Comparison of ENCODE assay signal across 9 cellular contexts in the genomic region with DNA sequence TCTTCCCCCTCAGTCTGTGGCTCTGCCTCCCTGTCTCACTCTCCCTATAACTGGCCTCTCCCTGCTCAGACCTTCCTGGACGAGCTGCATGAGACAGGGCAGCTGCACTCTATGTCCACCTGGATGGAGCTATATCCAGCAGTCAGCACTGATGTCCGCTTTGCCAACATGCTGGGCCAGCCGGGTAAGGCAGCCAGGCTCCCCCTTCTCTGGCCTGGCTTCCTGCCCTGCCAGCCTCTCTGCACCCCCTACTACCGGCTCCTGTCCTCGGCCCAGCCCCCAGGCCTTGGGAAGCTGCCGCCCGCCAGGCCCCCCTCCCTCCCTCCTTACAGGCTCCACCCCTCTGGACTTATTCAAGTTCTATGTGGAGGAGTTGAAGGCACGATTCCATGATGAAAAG. TPM values are rescaled to one million over a fixed set of nuclear protein-coding genes. Genes with fewer than 3 reads are reported as not detected.
DNase-seq lines count a peak whose midpoint lies in the region; ATAC-seq, FAIRE-seq and TF ChIP-seq lines count a peak whose summit lies in the region.
"Had no signal": no experiment of that assay in that cellular context is flagged by ENCODE, and none has a peak within 500 bp of the region (broad histone marks: within the 10 kb centered on the region; RNA-seq: fewer than 3 reads in every experiment).

No MANE protein-coding gene starts in this region.

- peaks cover 3 to 13% of the 10 kb centered on the region in 2 experiments; a peak in 3 of 5 replicates for H3K4me1 ChIP-seq in K562 (replicated peaks in 1 of 2; ENCODE audit: control insufficient read depth in 2 of 2, insufficient read depth in 2 of 2, low read length in 2 of 2)
- H3K4me1 ChIP-seq in body of pancreas, result no peaks in the 10 kb centered on the region
- H3K4me1 ChIP-seq in MM.1S (ENCODE audit: low read length), result no peaks in the 10 kb centered on the region

- no peak overlapping the region for H3K27ac ChIP-seq in K562 (ENCODE audit: extremely low read depth, low read depth, low read length)
- no peak overlapping the region for H3K27ac ChIP-seq in body of pancreas
- no peak overlapping the region for H3K27ac ChIP-seq in MM.1S (ENCODE audit: low read length)

- H3K9ac ChIP-seq in K562 (ENCODE audit: insufficient read depth in 1 of 2, low read depth in 2 of 2, low read length in 2 of 2) (no peak overlapping the region), MM.1S (ENCODE audit: low read length) (no peak overlapping the region)

- H3K4me2 ChIP-seq in K562 (ENCODE audit: insufficient read depth, low read length) (no peak overlapping the region), MM.1S (ENCODE audit: low read depth, low read length) (no peak overlapping the region)

- H3K27me3 ChIP-seq in K562 (ENCODE audit: control insufficient read depth in 2 of 2, insufficient read depth in 2 of 2, low read length in 2 of 2) (no peaks in the 10 kb centered on the region), body of pancreas (no peaks in the 10 kb centered on the region), MM.1S (replicated peaks; ENCODE audit: insufficient read depth, low read length) (no peaks in the 10 kb centered on the region)
- H3K27me3 ChIP-seq: gastrocnemius medialis had no signal

- intact Hi-C loops in K562 (cut with micrococcal nuclease) (loop anchor here (2.0 kb wide), 1 partner anchor 69 kb away; a partner anchor contains a TSS), body of pancreas (cut with DNase I) (no loop called here)

- no peak for FAIRE-seq in K562 (lab: Jason Lieb, UNC)

- TF ChIP-seq POLR2A in K562 (conservative IDR thresholded peaks at IDR 0.05), result no peak
- no peak for TF ChIP-seq POLR2A in body of pancreas (IDR thresholded peaks at IDR 0.05)

- peak; percentile 10; the same call in 2 of the 3 replicates for ATAC-seq in K562
- no peak for ATAC-seq in body of pancreas

- H3K9me3 ChIP-seq in K562 (replicated peaks; ENCODE audit: control insufficient read depth, insufficient read depth, low read depth, low read length), result no peaks in the 10 kb centered on the region
- no peaks in the 10 kb centered on the region for H3K9me3 ChIP-seq in body of pancreas
- no peaks in the 10 kb centered on the region for H3K9me3 ChIP-seq in MM.1S (replicated peaks; ENCODE audit: insufficient read depth, low read length)
- H3K9me3 ChIP-seq: gastrocnemius medialis had no signal

- H3F3A ChIP-seq in MM.1S (ENCODE audit: insufficient read depth, low read length), result no peaks in the 10 kb centered on the region

- no peak for TF ChIP-seq EP300 in K562 (IDR thresholded peaks at IDR 0.05; ENCODE audit: low read length)

- H3K9me3 Mint-ChIP-seq in activated naive CD4-positive, alpha-beta T cell treated with anti-CD3 and anti-CD28 coated beads, Interleukin-2, amount 10 ng/mL, durations not matched to agents 7 days and 5 days, result no peaks in the 10 kb centered on the region
- H3K9me3 Mint-ChIP-seq in type B pancreatic cell, result no peaks in the 10 kb centered on the region

- H3K4me3 ChIP-seq in K562 (no peak overlapping the region), body of pancreas (no peak overlapping the region), MM.1S (ENCODE audit: low read length) (no peak overlapping the region)
- H3K4me3 ChIP-seq: gastrocnemius medialis had no signal

- DNase-seq in activated naive CD4-positive, alpha-beta T cell treated with anti-CD3 and anti-CD28 coated beads, Interleukin-2, amount 10 ng/mL, durations not matched to agents 7 days and 5 days, result peak; percentile 14
- no peak for DNase-seq in activated naive CD4-positive, alpha-beta T cell (lab: John Stamatoyannopoulos, UW)
- DNase-seq in K562 (ENCODE audit: extremely low read depth in 1 of 4, low spot score in 3 of 4), result peak in 1 of 4 experiments; percentile 29
- DNase-seq in islet precursor cell, result peak; percentile 64
- no peak for DNase-seq in type B pancreatic cell (ENCODE audit: extremely low spot score, unreplicated experiment)
- DNase-seq in SHP77 treated with DMSO at 0.1 percent for 48 hours (lab: John Stamatoyannopoulos, UW), result no peak
- DNase-seq in body of pancreas, result no peak
- DNase-seq in MM.1S, result no peak

- H4K20me1 ChIP-seq in K562 (replicated peaks; ENCODE audit: control insufficient read depth, insufficient read depth, low read length), result no peaks in the 10 kb centered on the region
- H4K20me1 ChIP-seq in MM.1S (ENCODE audit: insufficient read depth, low read length), result no peaks in the 10 kb centered on the region

- no peak for TF ChIP-seq RAD21 in K562 (CRISPR knock-in tag; conservative IDR thresholded peaks at IDR 0.05 in 1 of 2, IDR thresholded peaks at IDR 0.05 in 1 of 2)

- no peaks in the 10 kb centered on the region for H3K79me2 ChIP-seq in K562 (ENCODE audit: control insufficient read depth, insufficient read depth, low read length)
- H3K79me2 ChIP-seq in MM.1S (ENCODE audit: low read length), result no peaks in the 10 kb centered on the region

- H2AFZ ChIP-seq in K562 (ENCODE audit: low read depth, low read length) (peak overlapping the region; percentile 82), MM.1S (ENCODE audit: low read length) (no peak overlapping the region)

- TF ChIP-seq CTCF in K562 (IDR thresholded peaks at IDR 0.05 in 2 of 3, conservative IDR thresholded peaks at IDR 0.05 in 1 of 3; ENCODE audit: insufficient read depth in 2 of 3, low read depth in 1 of 3, low read length in 3 of 3) (no peak), type B pancreatic cell (conservative IDR thresholded peaks at IDR 0.05) (no peak), body of pancreas (IDR thresholded peaks at IDR 0.05) (no peak), MM.1S (IDR thresholded peaks at IDR 0.05; ENCODE audit: low read length) (no peak)

- no peaks in the 10 kb centered on the region for H3K36me3 ChIP-seq in K562 (ENCODE audit: control insufficient read depth, insufficient read depth, low read length)
- H3K36me3 ChIP-seq in body of pancreas (replicated peaks in 1 of 2; ENCODE audit: insufficient read depth in 1 of 2, low read depth in 2 of 2), result peaks cover 0 to 8% of the 10 kb centered on the region in 2 donors
- H3K36me3 ChIP-seq in MM.1S (replicated peaks; ENCODE audit: insufficient read depth, low read length), result no peaks in the 10 kb centered on the region

- no TSS peak for BruUV-seq in K562 (replicated peaks; lab: Mats Ljungman, UMichigan)

- no peaks in the 10 kb centered on the region for H3K9me1 ChIP-seq in K562 (ENCODE audit: control insufficient read depth, insufficient read depth, low read length)

- in situ Hi-C loops in K562 (cut with MboI), result no loop called here

- H3K4me1 Mint-ChIP-seq in activated naive CD4-positive, alpha-beta T cell treated with anti-CD3 and anti-CD28 coated beads, Interleukin-2, amount 10 ng/mL, durations not matched to agents 7 days and 5 days, result peaks cover 7% of the 10 kb centered on the region
- peaks cover 15% of the 10 kb centered on the region for H3K4me1 Mint-ChIP-seq in type B pancreatic cell (ENCODE audit: unreplicated experiment)

- 58% methylated on average over 5 of the region's 8 CpGs for WGBS in K562 (ENCODE audit: insufficient coverage, low coverage, missing lambda C conversion rate)
- WGBS in body of pancreas, 2 donors, result 48 to 58% methylated on average over 8 of the region's 8 CpGs

- H3K27ac Mint-ChIP-seq in activated naive CD4-positive, alpha-beta T cell treated with anti-CD3 and anti-CD28 coated beads, Interleukin-2, amount 10 ng/mL, durations not matched to agents 7 days and 5 days, result no peak overlapping the region
- H3K27ac Mint-ChIP-seq in type B pancreatic cell, result peak overlapping the region; percentile 41

- H3K27me3 Mint-ChIP-seq in activated naive CD4-positive, alpha-beta T cell treated with anti-CD3 and anti-CD28 coated beads, Interleukin-2, amount 10 ng/mL, durations not matched to agents 7 days and 5 days, result no peaks in the 10 kb centered on the region
- no peaks in the 10 kb centered on the region for H3K27me3 Mint-ChIP-seq in type B pancreatic cell

- H3K4me3 Mint-ChIP-seq in activated naive CD4-positive, alpha-beta T cell treated with anti-CD3 and anti-CD28 coated beads, Interleukin-2, amount 10 ng/mL, durations not matched to agents 7 days and 5 days, result no peak overlapping the region
- no peak overlapping the region for H3K4me3 Mint-ChIP-seq in type B pancreatic cell

- POLR2A ChIA-PET in K562 (lab: Yijun Ruan, JAX), result interaction anchor here (0.5 to 3.2 kb wide), 7 partner anchors 10 to 418 kb away, joined by 3 to 18 read pairs (median 4); a partner anchor contains a TSS

- CTCF ChIA-PET in activated naive CD4-positive, alpha-beta T cell treated with anti-CD3 and anti-CD28 coated beads, Interleukin-2, amount 10 ng/mL, durations not matched to agents 7 days and 5 days (lab: Charles Lee), result interaction anchor here (0.7 to 7.5 kb wide), 21 partner anchors 10 to 202 kb away, joined by 3 to 152 read pairs (median 7); a partner anchor contains a TSS
- CTCF ChIA-PET in K562 (lab: Yijun Ruan, JAX; ENCODE audit: low intra/inter-chr PET ratio), result interaction anchor here (0.5 kb wide), 1 partner anchor 103 kb away, joined by 3 read pairs; no protein-coding TSS in a partner anchor

- H3K36me3 Mint-ChIP-seq in activated naive CD4-positive, alpha-beta T cell treated with anti-CD3 and anti-CD28 coated beads, Interleukin-2, amount 10 ng/mL, durations not matched to agents 7 days and 5 days, result no peaks in the 10 kb centered on the region
- H3K36me3 Mint-ChIP-seq in type B pancreatic cell, result peaks cover 19% of the 10 kb centered on the region

- H3K9me2 ChIP-seq in MM.1S (replicated peaks; ENCODE audit: insufficient read depth, low read length), result no peaks in the 10 kb centered on the region

RNA-seq across cellular contexts. Expression of a gene that starts 14.0 kb away (rescaled TPM):
- total RNA-seq in K562 (2011; cell fraction: chromatin; rRNA removed; ENCODE audit: low replicate concordance), result 27.4 and 49.5 TPM in 2 replicates
- total RNA-seq in K562 (2011; cell fraction: nucleolus; rRNA removed), result 25.0 and 28.2 TPM in 2 replicates
- total RNA-seq in K562 (2011; cell fraction: nucleoplasm; rRNA removed), result 29.6 and 35.8 TPM in 2 replicates
- total RNA-seq in K562 (2014; rRNA removed) (5.7 and 7.1 TPM in 2 replicates), K562 (2014; rRNA removed; fragmentation: Illumina TruSeq; extraction: Trizol) (5.0 and 5.8 TPM in 2 replicates), K562 (2015; rRNA removed; fragmentation: Illumina TruSeq; extraction: Trizol) (4.8 TPM in 2 replicates), K562 (2021) (8.5 and 10.6 TPM in 2 replicates), type B pancreatic cell (ENCODE audit: low replicate concordance) (25.0 and 35.4 TPM in 2 replicates), body of pancreas (1 to 10 TPM; 6.3 to 9.3 TPM)
- polyA plus RNA-seq in K562 (2011; rRNA removed) (4.5 and 5.2 TPM in 2 replicates), K562 (2014; fragmentation: Illumina TruSeq; extraction: Trizol) (4.6 and 5.1 TPM in 2 replicates), K562 (2014; fragmentation: Nextera tagmentation; extraction: Ambion mirVana) (under 1 TPM; 0.55 to 0.85 TPM), K562 (2014; rRNA removed) (7.8 and 10.0 TPM in 2 replicates)
- polyA plus RNA-seq in K562 (2011; cell fraction: cytosol; rRNA removed), result 2.2 and 3.2 TPM in 2 replicates
- 40.9 and 42.4 TPM in 2 replicates for polyA plus RNA-seq in K562 (2011; cell fraction: nucleus; rRNA removed)
- polyA plus RNA-seq in K562 (2012), result 6.1 and 6.4 TPM in 2 replicates
- 4.4 and 4.5 TPM in 2 replicates for polyA minus RNA-seq in K562 (2011; rRNA and poly(A)+ RNA removed)
- 1.5 and 3.0 TPM in 2 replicates for polyA minus RNA-seq in K562 (2011; cell fraction: cytosol; rRNA and poly(A)+ RNA removed)
- polyA minus RNA-seq in K562 (2011; cell fraction: nucleus; rRNA and poly(A)+ RNA removed), result 9.7 and 12.3 TPM in 2 replicates

RNA-seq across cellular contexts. Expression of a gene that starts 32.0 kb away (rescaled TPM):
- total RNA-seq in K562 (2011; cell fraction: chromatin; rRNA removed; ENCODE audit: low replicate concordance), result 0.35 and 0.39 TPM in 2 replicates
- 0.26 and 0.33 TPM in 2 replicates for total RNA-seq in K562 (2011; cell fraction: nucleolus; rRNA removed)
- 0.38 and 0.44 TPM in 2 replicates for total RNA-seq in K562 (2011; cell fraction: nucleoplasm; rRNA removed)
- total RNA-seq in K562 (2014; rRNA removed) (0.12 and 0.23 TPM in 2 replicates), K562 (2014; rRNA removed; fragmentation: Illumina TruSeq; extraction: Trizol) (0.15 and 0.16 TPM in 2 replicates), K562 (2015; rRNA removed; fragmentation: Illumina TruSeq; extraction: Trizol) (0.14 and 0.19 TPM in 2 replicates), K562 (2021) (0.18 TPM in 2 replicates), type B pancreatic cell (ENCODE audit: low replicate concordance) (0.14 and 0.21 TPM in 2 replicates), body of pancreas (under 1 TPM in 1 of 2 donors, not detected in 1; 0.78 TPM)
- polyA plus RNA-seq in K562 (2011; rRNA removed) (0.07 and 0.15 TPM in 2 replicates), K562 (2014; fragmentation: Illumina TruSeq; extraction: Trizol) (0.18 and 0.22 TPM in 2 replicates), K562 (2014; fragmentation: Nextera tagmentation; extraction: Ambion mirVana) (under 1 TPM; 0.10 to 0.42 TPM), K562 (2014; rRNA removed) (0.08 and 0.20 TPM in 2 replicates)
- polyA plus RNA-seq in K562 (2011; cell fraction: cytosol; rRNA removed), result 0.07 and 0.22 TPM in 2 replicates
- polyA plus RNA-seq in K562 (2011; cell fraction: nucleus; rRNA removed), result 0.15 and 0.17 TPM in 2 replicates
- polyA plus RNA-seq in K562 (2012), result 0.61 and 0.97 TPM in 2 replicates
- polyA minus RNA-seq in K562 (2011; rRNA and poly(A)+ RNA removed), result 0.42 TPM in 1 of 2 replicates, not detected in the other
- polyA minus RNA-seq in K562 (2011; cell fraction: cytosol; rRNA and poly(A)+ RNA removed), result not detected in 2 replicates
- 0.13 and 0.22 TPM in 2 replicates for polyA minus RNA-seq in K562 (2011; cell fraction: nucleus; rRNA and poly(A)+ RNA removed)

Comparison
In these comparisons a context has a peak if more than half of its experiments do, and no peak if none do; other contexts are left out.
1. DNase-seq: peak in activated naive CD4-positive, alpha-beta T cell treated with anti-CD3 and anti-CD28 coated beads, Interleukin-2, amount 10 ng/mL, durations not matched to agents 7 days and 5 days (single experiment) and islet precursor cell (single experiment); none in activated naive CD4-positive, alpha-beta T cell (0 of 4), type B pancreatic cell (single experiment), SHP77 treated with DMSO at 0.1 percent for 48 hours (single experiment), body of pancreas (0 of 4) and MM.1S (single experiment).